Comparison of ENCODE assay signal across 11 cellular contexts in genomic region chr7:109259151-109259550, GRCh38.
A peak's percentile ranks its signal among the peaks of the same experiment; 100 is the strongest.
DNase-seq lines count a peak whose midpoint lies in the region; ATAC-seq and TF ChIP-seq lines count a peak whose summit lies in the region.
"Had no signal": no experiment of that assay in that cellular context is flagged by ENCODE, and none has a peak within 500 bp of the region (broad histone marks: within the 10 kb centered on the region; RNA-seq: fewer than 3 reads in every experiment).

No MANE protein-coding gene starts in this region.

- H3K56ac ChIP-seq in IMR-90 (ENCODE audit: extremely low read depth, insufficient read depth, low read length), result no peak overlapping the region

- POLR2A ChIA-PET in IMR-90 (lab: Charles Lee; ENCODE audit: unreplicated experiment), result no interaction called here

- H2BK120ac ChIP-seq in IMR-90 (ENCODE audit: low read depth, low read length), result no peak overlapping the region

- no peak overlapping the region for H2BK5ac ChIP-seq in IMR-90 (ENCODE audit: low read depth, low read length, poor library complexity, severe bottlenecking)

- H3K4me2 ChIP-seq in IMR-90 (ENCODE audit: low read depth, low read length), result no peak overlapping the region

- no CpG with 5 or more reads among the region's 1 CpG for WGBS in IMR-90 (ENCODE audit: extremely low coverage in 2 of 2, insufficient read length in 1 of 2), 2 experiments
- 40 to 54% methylated on average over 1 of the region's 1 CpG for WGBS in heart right ventricle, 2 donors
- WGBS in upper lobe of left lung, 2 donors, result 13 to 26% methylated on average over 1 of the region's 1 CpG

- no peaks in the 10 kb centered on the region for H3K79me1 ChIP-seq in IMR-90 (ENCODE audit: low read depth in 1 of 2, low read length in 2 of 2)

- no peak overlapping the region for H4K8ac ChIP-seq in IMR-90 (ENCODE audit: low read depth in 2 of 2, low read length in 2 of 2)

- CTCF ChIA-PET in IMR-90 (lab: Yijun Ruan, JAX), result no interaction called here

- H4K91ac ChIP-seq in IMR-90 (ENCODE audit: insufficient read depth, low read depth, low read length), result no peak overlapping the region

- H3K27ac ChIP-seq in IMR-90 (ENCODE audit: insufficient read depth, low read length) (no peak overlapping the region), left lung (no peak overlapping the region), heart right ventricle (no peak overlapping the region), upper lobe of left lung (no peak overlapping the region)

- TF ChIP-seq EP300 in upper lobe of left lung (IDR thresholded peaks at IDR 0.05), result no peak

- no peaks in the 10 kb centered on the region for H4K20me1 ChIP-seq in IMR-90 (ENCODE audit: insufficient read depth, low read length)

- no peak overlapping the region for H2BK20ac ChIP-seq in IMR-90 (ENCODE audit: low read depth, low read length)

- H3K9me1 ChIP-seq in IMR-90 (ENCODE audit: insufficient read depth, low read length), result no peaks in the 10 kb centered on the region

- H3K9me3 ChIP-seq in IMR-90 (ENCODE audit: control insufficient read depth, insufficient read depth, low read length) (peaks cover 3% of the 10 kb centered on the region; the same call in 1 of the 2 replicates), left lung (no peaks in the 10 kb centered on the region), heart right ventricle (no peaks in the 10 kb centered on the region), upper lobe of left lung (no peaks in the 10 kb centered on the region)

- dilution Hi-C loops in IMR-90 (cut with HindIII; ENCODE audit: low sequenced_read_pairs, unreplicated experiment), result no loop called here

- no peak overlapping the region for H2AK5ac ChIP-seq in IMR-90 (ENCODE audit: low read depth, low read length)

- no peak overlapping the region for H3K18ac ChIP-seq in IMR-90 (ENCODE audit: low read depth, low read length)

- no peak overlapping the region for H2AFZ ChIP-seq in IMR-90 (replicated peaks; ENCODE audit: low read length, poor library complexity)

- DNase-seq in IMR-90, result no peak
- DNase-seq in left lung, result no peak
- no peak for DNase-seq in DMS153 (lab: John Stamatoyannopoulos, UW)
- no peak for DNase-seq in CD1c-positive myeloid dendritic cell (ENCODE audit: extremely low spot score)
- no peak for DNase-seq in heart right ventricle
- no peak for DNase-seq in upper lobe of left lung
- DNase-seq: activated naive CD8-positive, alpha-beta T cell treated with anti-CD3 and anti-CD28 coated beads for 36 hours; dermis blood vessel endothelial cell; NCI-H524 had no signal

- TF ChIP-seq CTCF in IMR-90 (conservative IDR thresholded peaks at IDR 0.05; ENCODE audit: low read depth, low read length) (no peak), left lung (IDR thresholded peaks at IDR 0.05) (no peak), heart right ventricle (IDR thresholded peaks at IDR 0.05) (no peak), upper lobe of left lung (IDR thresholded peaks at IDR 0.05) (no peak)

- H3K14ac ChIP-seq in IMR-90 (replicated peaks; ENCODE audit: low read depth, low read length), result no peak overlapping the region

- H3K4me1 ChIP-seq in IMR-90 (ENCODE audit: control insufficient read depth, insufficient read depth, low read length), result no peaks in the 10 kb centered on the region
- H3K4me1 ChIP-seq in left lung, result no peaks in the 10 kb centered on the region
- no peaks in the 10 kb centered on the region for H3K4me1 ChIP-seq in heart right ventricle
- H3K4me1 ChIP-seq in upper lobe of left lung, result no peaks in the 10 kb centered on the region

- BruUV-seq in IMR-90 (replicated peaks; lab: Mats Ljungman, UMichigan), result no TSS peak

- no peak overlapping the region for H3K4ac ChIP-seq in IMR-90 (ENCODE audit: low read depth, low read length)

- no peak overlapping the region for H2BK15ac ChIP-seq in IMR-90 (ENCODE audit: low read depth, low read length)

- H3K23ac ChIP-seq in IMR-90 (ENCODE audit: low read depth, low read length), result no peak overlapping the region

- no peak overlapping the region for H3K9ac ChIP-seq in IMR-90 (ENCODE audit: low read depth, low read length)

- no peak overlapping the region for H2AK9ac ChIP-seq in IMR-90 (replicated peaks; ENCODE audit: low read depth, low read length, poor library complexity)

- no peak for TF ChIP-seq POLR2A in IMR-90 (IDR thresholded peaks at IDR 0.05; ENCODE audit: low read depth, low read length)
- TF ChIP-seq POLR2A in upper lobe of left lung (IDR thresholded peaks at IDR 0.05), result no peak

- H3K27me3 ChIP-seq in IMR-90 (ENCODE audit: control insufficient read depth, insufficient read depth, low read length) (no peaks in the 10 kb centered on the region), left lung (no peaks in the 10 kb centered on the region), heart right ventricle (no peaks in the 10 kb centered on the region), upper lobe of left lung (no peaks in the 10 kb centered on the region)

- intact Hi-C loops in IMR-90 (cut with micrococcal nuclease) (no loop called here), left lung (cut with DNase I) (no loop called here), heart right ventricle (cut with DNase I) (no loop called here)

- no peak overlapping the region for H4K5ac ChIP-seq in IMR-90 (ENCODE audit: low read depth, low read length)

- H3K36me3 ChIP-seq in IMR-90 (ENCODE audit: control insufficient read depth, insufficient read depth, low read length), result no peaks in the 10 kb centered on the region
- no peaks in the 10 kb centered on the region for H3K36me3 ChIP-seq in left lung
- no peaks in the 10 kb centered on the region for H3K36me3 ChIP-seq in heart right ventricle
- no peaks in the 10 kb centered on the region for H3K36me3 ChIP-seq in upper lobe of left lung

- ATAC-seq in GM19328 (IDR thresholded peaks at IDR 0.05; ENCODE audit: unreplicated experiment) (peak; percentile 59), HG02798 (IDR thresholded peaks at IDR 0.05; ENCODE audit: poor library complexity, unreplicated experiment) (peak; percentile 80), IMR-90 (ENCODE audit: low read depth) (no peak), left lung (peak; percentile 57), heart right ventricle (no peak), upper lobe of left lung (ENCODE audit: low FRiP score in 2 of 2) (no peak)

- no peak for TF ChIP-seq RAD21 in IMR-90 (IDR thresholded peaks at IDR 0.05; ENCODE audit: low read length)

- in situ Hi-C loops in IMR-90 (cut with MboI; ENCODE audit: low sequenced_read_pairs), result no loop called here

- H3K4me3 ChIP-seq in IMR-90 (ENCODE audit: insufficient read depth, low read depth, low read length) (no peak overlapping the region), left lung (no peak overlapping the region), heart right ventricle (no peak overlapping the region), upper lobe of left lung (no peak overlapping the region)

TF ChIP-seq in IMR-90, 13 proteins besides CTCF, POLR2A, EP300 and RAD21:
- TF ChIP-seq FOS (IDR thresholded peaks at IDR 0.05; ENCODE audit: low read depth, low read length) (0 out of 2 replicates have a peak, but pooled peaks have one; percentile 14), MXI1 (IDR thresholded peaks at IDR 0.05; ENCODE audit: borderline replicate concordance, low read depth, low read length) (no peak)

Comparison
In these comparisons a context has a peak if more than half of its experiments do, and no peak if none do; other contexts are left out.
1. ATAC-seq: peak in GM19328 (single experiment), HG02798 (single experiment) and left lung (single experiment); none in IMR-90 (single experiment), heart right ventricle (0 of 8) and upper lobe of left lung (0 of 2).